Comparison of ENCODE assay signal across 19 cellular contexts in genomic region chr4:172992648-172993356, GRCh38.
DNase-seq lines count a peak whose midpoint lies in the region; ATAC-seq, FAIRE-seq and TF ChIP-seq lines count a peak whose summit lies in the region.
"Had no signal": no experiment of that assay in that cellular context is flagged by ENCODE, and none has a peak within 500 bp of the region (broad histone marks: within the 10 kb centered on the region; RNA-seq: fewer than 3 reads in every experiment).

No MANE protein-coding gene starts in this region.

- no peaks in the 10 kb centered on the region for H3K9me2 ChIP-seq in MM.1S (replicated peaks; ENCODE audit: insufficient read depth, low read length)

- TF ChIP-seq CTCF in MM.1S (IDR thresholded peaks at IDR 0.05; ENCODE audit: low read length) (no peak), K562 (IDR thresholded peaks at IDR 0.05 in 2 of 3, conservative IDR thresholded peaks at IDR 0.05 in 1 of 3; ENCODE audit: insufficient read depth in 2 of 3, low read depth in 1 of 3, low read length in 3 of 3) (no peak), parathyroid adenoma (IDR thresholded peaks at IDR 0.05) (no peak), coronary artery (IDR thresholded peaks at IDR 0.05) (no peak), tibial nerve (IDR thresholded peaks at IDR 0.05) (no peak)

- H3K9ac ChIP-seq in MM.1S (ENCODE audit: low read length), result no peak overlapping the region
- no peak overlapping the region for H3K9ac ChIP-seq in K562 (ENCODE audit: insufficient read depth in 1 of 2, low read depth in 2 of 2, low read length in 2 of 2)
- H3K9ac ChIP-seq in parathyroid adenoma, result no peak overlapping the region

- H3K4me1 ChIP-seq in MM.1S (ENCODE audit: low read length), result peaks cover 25% of the 10 kb centered on the region
- H3K4me1 ChIP-seq in K562 (replicated peaks in 1 of 2; ENCODE audit: control insufficient read depth in 2 of 2, insufficient read depth in 2 of 2, low read length in 2 of 2), result peaks cover 0 to 36% of the 10 kb centered on the region in 2 experiments; a peak in 3 of 5 replicates
- peaks cover 3% of the 10 kb centered on the region for H3K4me1 ChIP-seq in parathyroid adenoma
- H3K4me1 ChIP-seq in tibial nerve, result no peaks in the 10 kb centered on the region

- BruUV-seq in K562 (replicated peaks; lab: Mats Ljungman, UMichigan), result no TSS peak

- CTCF ChIA-PET in K562 (lab: Yijun Ruan, JAX; ENCODE audit: low intra/inter-chr PET ratio), result no interaction called here

- H3K9me3 ChIP-seq in MM.1S (replicated peaks; ENCODE audit: insufficient read depth, low read length) (no peaks in the 10 kb centered on the region), K562 (replicated peaks; ENCODE audit: control insufficient read depth, insufficient read depth, low read depth, low read length) (no peaks in the 10 kb centered on the region), parathyroid adenoma (ENCODE audit: control insufficient read depth, low read length) (no peaks in the 10 kb centered on the region), tibial nerve (peaks cover 0 to 13% (median 0%) of the 10 kb centered on the region in 4 donors)

- TF ChIP-seq EP300 in K562 (IDR thresholded peaks at IDR 0.05; ENCODE audit: low read length) (peak; percentile 49), tibial nerve (IDR thresholded peaks at IDR 0.05) (no peak)

- H3K79me2 ChIP-seq in MM.1S (ENCODE audit: low read length) (no peaks in the 10 kb centered on the region), K562 (ENCODE audit: control insufficient read depth, insufficient read depth, low read length) (no peaks in the 10 kb centered on the region), parathyroid adenoma (no peaks in the 10 kb centered on the region)

- H3K27me3 ChIP-seq in MM.1S (replicated peaks; ENCODE audit: insufficient read depth, low read length) (no peaks in the 10 kb centered on the region), K562 (ENCODE audit: control insufficient read depth in 2 of 2, insufficient read depth in 2 of 2, low read length in 2 of 2) (no peaks in the 10 kb centered on the region), parathyroid adenoma (ENCODE audit: control insufficient read depth, insufficient read depth, low read length) (no peaks in the 10 kb centered on the region), tibial nerve (no peaks in the 10 kb centered on the region)

- TF ChIP-seq POLR2A in K562 (conservative IDR thresholded peaks at IDR 0.05), result no peak
- TF ChIP-seq POLR2A in tibial nerve (IDR thresholded peaks at IDR 0.05), result no peak

- intact Hi-C loops in K562 (cut with micrococcal nuclease), result no loop called here

- no peak for FAIRE-seq in K562 (lab: Jason Lieb, UNC)
- FAIRE-seq: GM18507, H54 had no signal

- H3K4me2 ChIP-seq in MM.1S (ENCODE audit: low read depth, low read length) (peak overlapping the region; percentile 22), K562 (ENCODE audit: insufficient read depth, low read length) (peak overlapping the region; percentile 22; the same call in 1 of the 2 replicates), parathyroid adenoma (ENCODE audit: low read length) (no peak overlapping the region)

- 11% methylated on average over 5 of the region's 5 CpGs for WGBS in K562 (ENCODE audit: insufficient coverage, low coverage, missing lambda C conversion rate)
- 56 to 61% methylated on average over 5 of the region's 5 CpGs for WGBS in tibial nerve, 2 donors

- in situ Hi-C loops in K562 (cut with MboI), result no loop called here

- no peak overlapping the region for H3K4me3 ChIP-seq in MM.1S (ENCODE audit: low read length)
- no peak overlapping the region for H3K4me3 ChIP-seq in K562
- H3K4me3 ChIP-seq in parathyroid adenoma (ENCODE audit: low read depth, low read length), result no peak overlapping the region
- no peak overlapping the region for H3K4me3 ChIP-seq in coronary artery
- no peak overlapping the region for H3K4me3 ChIP-seq in tibial nerve

- H3K27ac ChIP-seq in MM.1S (ENCODE audit: low read length), result no peak overlapping the region
- H3K27ac ChIP-seq in K562 (ENCODE audit: extremely low read depth, low read depth, low read length), result no peak overlapping the region
- no peak overlapping the region for H3K27ac ChIP-seq in parathyroid adenoma
- no peak overlapping the region for H3K27ac ChIP-seq in coronary artery
- H3K27ac ChIP-seq in tibial nerve, result no peak overlapping the region

- no peaks in the 10 kb centered on the region for H3F3A ChIP-seq in MM.1S (ENCODE audit: insufficient read depth, low read length)

- ATAC-seq in GM18868 (IDR thresholded peaks at IDR 0.05; ENCODE audit: unreplicated experiment), result peak; percentile 31
- ATAC-seq in K562, result peak; percentile 68
- ATAC-seq: Panc1, SK-N-SH treated with all-trans-retinoic acid at 6 μM for 48 hours had no signal

- POLR2A ChIA-PET in K562 (lab: Yijun Ruan, JAX), result interaction anchor here (0.6 to 1.3 kb wide), 4 partner anchors 14 to 342 kb away, joined by 3 to 5 read pairs (median 4); partner anchors contain the start of gene HMGB2

- DNase-seq in MM.1S (no peak), K562 (ENCODE audit: extremely low read depth in 1 of 4, low spot score in 3 of 4) (peak in 1 of 4 experiments; percentile 40), coronary artery (ENCODE audit: low spot score) (no peak), NCI-H2081 (lab: John Stamatoyannopoulos, UW) (no peak), NCI-H187 treated with DMSO at 0.1 percent for 48 hours (lab: John Stamatoyannopoulos, UW) (no peak), tibial nerve (ENCODE audit: low spot score in 2 of 2) (no peak)
- DNase-seq: CD4-positive, CD25-positive, alpha-beta regulatory T cell; DMS 273 treated with DMSO at 0.1 percent for 48 hours; NCI-H1092; NCI-H1436; NCI-H1930; NCI-H2227 treated with DMSO at 0.1 percent for 48 hours; NCI-H510A had no signal

- H3K36me3 ChIP-seq in MM.1S (replicated peaks; ENCODE audit: insufficient read depth, low read length), result no peaks in the 10 kb centered on the region
- no peaks in the 10 kb centered on the region for H3K36me3 ChIP-seq in K562 (ENCODE audit: control insufficient read depth, insufficient read depth, low read length)
- no peaks in the 10 kb centered on the region for H3K36me3 ChIP-seq in parathyroid adenoma (ENCODE audit: control insufficient read depth, insufficient read depth, low read length)
- no peaks in the 10 kb centered on the region for H3K36me3 ChIP-seq in tibial nerve

- TF ChIP-seq RAD21 in K562 (CRISPR knock-in tag; conservative IDR thresholded peaks at IDR 0.05 in 1 of 2, IDR thresholded peaks at IDR 0.05 in 1 of 2), result no peak

- H3K9me1 ChIP-seq in K562 (ENCODE audit: control insufficient read depth, insufficient read depth, low read length), result no peaks in the 10 kb centered on the region

- H4K20me1 ChIP-seq in MM.1S (ENCODE audit: insufficient read depth, low read length) (no peaks in the 10 kb centered on the region), K562 (replicated peaks; ENCODE audit: control insufficient read depth, insufficient read depth, low read length) (no peaks in the 10 kb centered on the region)

- peak overlapping the region; percentile 17; the same call in 1 of the 2 replicates for H2AFZ ChIP-seq in MM.1S (ENCODE audit: low read length)
- no peak overlapping the region for H2AFZ ChIP-seq in K562 (ENCODE audit: low read depth, low read length)
- H2AFZ ChIP-seq in parathyroid adenoma, result peak overlapping the region; percentile 50

TF ChIP-seq in K562, 482 proteins besides CTCF, POLR2A, EP300 and RAD21 (continues in another document):
- peak; percentile 44 for TF ChIP-seq MTA2 (IDR thresholded peaks at IDR 0.05; ENCODE audit: low read depth)
- TF ChIP-seq ZEB2 (IDR thresholded peaks at IDR 0.05), result peak; percentile 68; the same call in 1 of the 2 replicates
- TF ChIP-seq SMARCC2 (IDR thresholded peaks at IDR 0.05; ENCODE audit: low read depth), result 0 out of 2 replicates have a peak, but pooled peaks have one; percentile 26
- 0 out of 2 replicates have a peak, but pooled peaks have one; percentile 20 for TF ChIP-seq JUND (IDR thresholded peaks at IDR 0.05; ENCODE audit: borderline replicate concordance, low read depth, low read length)
- no peak; the same call in 1 of the 3 replicates for TF ChIP-seq JUND (tag; IDR thresholded peaks at IDR 0.05; ENCODE audit: borderline replicate concordance, low read depth, low read length)
- 0 out of 2 replicates have a peak, but pooled peaks have one; percentile 24 for TF ChIP-seq GATAD2A (IDR thresholded peaks at IDR 0.05)
- TF ChIP-seq KLF10 (CRISPR knock-in tag; IDR thresholded peaks at IDR 0.05), result no peak
- peak; percentile 48 for TF ChIP-seq PRDM10 (IDR thresholded peaks at IDR 0.05; ENCODE audit: partially characterized antibody)
- TF ChIP-seq RBM34 (IDR thresholded peaks at IDR 0.05; ENCODE audit: borderline replicate concordance, insufficient read depth, low read length), result no peak
- no peak for TF ChIP-seq KHSRP (IDR thresholded peaks at IDR 0.05)
- TF ChIP-seq TEAD4 (IDR thresholded peaks at IDR 0.05; ENCODE audit: low read length), result peak; percentile 60; the same call in 1 of the 2 replicates
- TF ChIP-seq TEAD4 (CRISPR knock-in tag; IDR thresholded peaks at IDR 0.05; ENCODE audit: borderline replicate concordance), result no peak
- no peak for TF ChIP-seq ZNF644 (tag; IDR thresholded peaks at IDR 0.05; ENCODE audit: low read depth)
